23 cellular contexts compared by ENCODE assay signal in genomic region chr10:129047001-129047400, GRCh38.
DNase-seq lines count a peak whose midpoint lies in the region; TF ChIP-seq lines count a peak whose summit lies in the region.
"Had no signal": no experiment of that assay in that cellular context is flagged by ENCODE, and none has a peak within 500 bp of the region (broad histone marks: within the 10 kb centered on the region; RNA-seq: fewer than 3 reads in every experiment).

No MANE protein-coding gene starts in this region.

- H3K4me3 ChIP-seq in brain microvascular endothelial cell (ENCODE audit: low read depth, low read length) = no peak overlapping the region
- H3K4me3 ChIP-seq: GM12878, GM23248, K562, MG63, PC-9 had no signal

- no peaks in the 10 kb centered on the region for H3K36me3 ChIP-seq in brain microvascular endothelial cell (replicated peaks)
- H3K36me3 ChIP-seq: MG63 had no signal

- no peak overlapping the region for H3K27ac ChIP-seq in brain microvascular endothelial cell
- H3K27ac ChIP-seq: GM23248, PC-9 had no signal

- in situ Hi-C loops in brain microvascular endothelial cell (cut with HindIII; ENCODE audit: low pct_ligation_motif_present, low sequenced_read_pairs) = no loop called here

- DNase-seq in AG08396 (ENCODE audit: low spot score) (peak; percentile 26), brain microvascular endothelial cell (peak; percentile 2), lung microvascular endothelial cell (ENCODE audit: low read depth in 2 of 2) (peak; percentile 3 to 49), stromal cell of bone marrow (ENCODE audit: low read depth) (peak; percentile 28), MV-4-11 (lab: John Stamatoyannopoulos, UW) (no peak), COLO668 (lab: John Stamatoyannopoulos, UW; ENCODE audit: unreplicated experiment) (no peak), NCI-H82 treated with DMSO at 0.1 percent for 48 hours (lab: John Stamatoyannopoulos, UW; ENCODE audit: unreplicated experiment) (no peak), T1000 (lab: John Stamatoyannopoulos, UW) (no peak)
- DNase-seq: COR-L47, DMS 273 treated with DMSO at 0.1 percent for 48 hours, DMS79 treated with DMSO at 0.1 percent for 48 hours, GM23248, H9, NCI-H1048, NCI-H1436, NCI-H1930, PC-9, RPMI8226, SHP77 treated with DMSO at 0.1 percent for 48 hours, SK-N-SH had no signal

- H3K27me3 ChIP-seq in brain microvascular endothelial cell (replicated peaks) = no peaks in the 10 kb centered on the region
- H3K27me3 ChIP-seq: MG63 had no signal

- no peak for TF ChIP-seq CTCF in brain microvascular endothelial cell (IDR thresholded peaks at IDR 0.05; ENCODE audit: low read depth, low read length, missing control alignments)

Comparison
In these comparisons a context has a peak if more than half of its experiments do, and no peak if none do; other contexts are left out.
1. DNase-seq: peak in AG08396 (single experiment), brain microvascular endothelial cell (single experiment), lung microvascular endothelial cell (2 of 2) and stromal cell of bone marrow (single experiment); none in MV-4-11 (single experiment), COLO668 (single experiment), NCI-H82 treated with DMSO at 0.1 percent for 48 hours (single experiment) and T1000 (single experiment).